In the genomic region with DNA sequence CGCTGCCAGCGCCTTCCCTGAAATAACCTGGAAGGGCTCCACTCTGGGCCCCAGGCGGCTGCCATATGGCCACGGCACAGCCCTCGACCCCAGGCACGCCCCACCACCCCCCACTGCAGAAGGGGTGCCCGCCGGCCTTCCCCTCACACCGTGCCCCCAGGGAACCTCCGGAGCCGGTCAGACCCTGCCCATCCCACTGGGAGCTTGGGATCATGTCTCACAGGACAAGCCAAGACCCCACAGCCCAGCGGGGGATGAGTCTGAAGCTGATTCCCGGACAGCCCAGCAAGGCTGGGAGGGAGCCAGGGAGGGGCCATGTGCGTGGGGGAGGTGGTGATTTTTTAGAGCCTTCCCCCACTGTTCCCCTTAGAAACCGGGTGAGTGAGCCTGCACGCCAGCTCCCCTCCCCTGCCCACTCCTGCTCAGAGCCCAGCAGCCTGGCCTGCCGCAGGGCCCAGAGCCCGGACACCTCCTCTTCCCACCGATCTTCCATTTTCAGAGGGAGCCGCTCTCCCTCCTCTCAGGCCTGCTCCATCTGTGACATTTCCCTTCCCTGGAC, we compare ENCODE assay signal across 11 cellular contexts. TPM values are rescaled to one million over a fixed set of nuclear protein-coding genes. Genes with fewer than 3 reads are reported as not detected.
DNase-seq lines count a peak whose midpoint lies in the region; TF ChIP-seq lines count a peak whose summit lies in the region.
"Had no signal": no experiment of that assay in that cellular context is flagged by ENCODE, and none has a peak within 500 bp of the region (broad histone marks: within the 10 kb centered on the region; RNA-seq: fewer than 3 reads in every experiment).

No MANE protein-coding gene starts in this region.

- H3K36me3 ChIP-seq in A673 (ENCODE audit: insufficient read depth, low read length, poor library complexity, severe bottlenecking) (no peaks in the 10 kb centered on the region), HEK293 (ENCODE audit: control insufficient read depth in 2 of 2, insufficient read depth in 1 of 2, low read length in 2 of 2) (no peaks in the 10 kb centered on the region), endodermal cell (ENCODE audit: control insufficient read depth, insufficient read depth, low read length) (no peaks in the 10 kb centered on the region)

- BruUV-seq in A673 (replicated peaks; lab: Mats Ljungman, UMichigan): no TSS peak

- CTCF ChIA-PET in A673 (lab: Charles Lee) (no interaction called here), HEK293 (lab: Yijun Ruan, JAX) (no interaction called here)

- WGBS in endodermal cell (ENCODE audit: insufficient coverage in 1 of 2, insufficient read length in 1 of 2), 2 experiments: 5 to 16% methylated on average over 4 to 20 of the region's 20 CpGs

- H3K36me3 Mint-ChIP-seq in endodermal cell (ENCODE audit: low read depth) (no peaks in the 10 kb centered on the region), osteocyte (ENCODE audit: unreplicated experiment) (no peaks in the 10 kb centered on the region)
- H3K36me3 Mint-ChIP-seq: CD8-positive, alpha-beta memory T cell; IgD-negative memory B cell had no signal

- H3K9me3 ChIP-seq in A673 (ENCODE audit: low read depth, low read length, poor library complexity, severe bottlenecking): no peaks in the 10 kb centered on the region
- no peaks in the 10 kb centered on the region for H3K9me3 ChIP-seq in HEK293 (ENCODE audit: control insufficient read depth, insufficient read depth, low read depth, low read length)
- H3K9me3 ChIP-seq in endodermal cell (ENCODE audit: control insufficient read depth, low read length): peaks cover 5% of the 10 kb centered on the region

- no peak overlapping the region for H3K27ac Mint-ChIP-seq in endodermal cell
- H3K27ac Mint-ChIP-seq in osteocyte (ENCODE audit: unreplicated experiment): no peak overlapping the region
- H3K27ac Mint-ChIP-seq: activated CD4-positive, alpha-beta T cell treated with anti-CD3 and anti-CD28 coated beads for 36 hours; IgD-negative memory B cell had no signal

- DNase-seq in A673 (ENCODE audit: low spot score) (peak; percentile 3), endodermal cell (peak; percentile 71), osteocyte (ENCODE audit: extremely low spot score, unreplicated experiment) (no peak), iPS-NIHi7 (ENCODE audit: extremely low spot score) (no peak), A172 (ENCODE audit: low spot score) (no peak)
- DNase-seq in activated CD4-positive, alpha-beta T cell treated with anti-CD3 and anti-CD28 coated beads for 1 hour: no peak
- DNase-seq in central memory CD4-positive, alpha-beta T cell: no peak
- DNase-seq: activated CD4-positive, alpha-beta T cell treated with anti-CD3 and anti-CD28 coated beads for 36 hours; CD8-positive, alpha-beta memory T cell had no signal

- intact Hi-C loops in A673 (cut with micrococcal nuclease; ENCODE audit: unreplicated experiment): no loop called here

- H3K27ac ChIP-seq in A673 (ENCODE audit: low read depth, low read length, poor library complexity, severe bottlenecking) (no peak overlapping the region), HEK293 (ENCODE audit: extremely low read depth, low read depth, low read length) (no peak overlapping the region), endodermal cell (ENCODE audit: low read depth, low read length) (peak overlapping the region; percentile 73)

- peaks cover 68% of the 10 kb centered on the region for H3K27me3 Mint-ChIP-seq in endodermal cell (ENCODE audit: insufficient read depth)
- peaks cover 37% of the 10 kb centered on the region for H3K27me3 Mint-ChIP-seq in osteocyte (ENCODE audit: unreplicated experiment)

- H3K4me1 ChIP-seq in A673 (ENCODE audit: insufficient read depth, low read length, poor library complexity, severe bottlenecking) (peaks cover 16% of the 10 kb centered on the region), HEK293 (ENCODE audit: control insufficient read depth, insufficient read depth, low read length) (peaks cover 2% of the 10 kb centered on the region; the same call in 1 of the 2 replicates), endodermal cell (ENCODE audit: control insufficient read depth, insufficient read depth, low read length) (peaks cover 2% of the 10 kb centered on the region)

- H3K9ac ChIP-seq in endodermal cell (ENCODE audit: extremely low read depth, low read length, poor library complexity, severe bottlenecking): peak overlapping the region; percentile 44

- H3K9me3 Mint-ChIP-seq in endodermal cell: no peaks in the 10 kb centered on the region
- H3K9me3 Mint-ChIP-seq in osteocyte (ENCODE audit: unreplicated experiment): no peaks in the 10 kb centered on the region

- peak overlapping the region; percentile 47 for H3K4me3 ChIP-seq in A673 (ENCODE audit: low read depth, low read length, poor library complexity, severe bottlenecking)
- no peak overlapping the region for H3K4me3 ChIP-seq in HEK293 (ENCODE audit: low read depth, low read length)
- peak overlapping the region; percentile 89 for H3K4me3 ChIP-seq in endodermal cell (ENCODE audit: low read length)

- peaks cover 2% of the 10 kb centered on the region for H3K4me1 Mint-ChIP-seq in endodermal cell
- peaks cover 15% of the 10 kb centered on the region for H3K4me1 Mint-ChIP-seq in osteocyte (ENCODE audit: unreplicated experiment)

- POLR2A ChIA-PET in A673 (lab: Charles Lee; ENCODE audit: low non-redundant PET): no interaction called here
- POLR2A ChIA-PET in HEK293 (lab: Yijun Ruan, JAX): no interaction called here

- peaks cover 49% of the 10 kb centered on the region for H3K27me3 ChIP-seq in A673 (replicated peaks; ENCODE audit: insufficient read depth, low read depth, low read length, poor library complexity)
- peaks cover 59% of the 10 kb centered on the region for H3K27me3 ChIP-seq in endodermal cell (ENCODE audit: control insufficient read depth, insufficient read depth, low read length, poor library complexity, severe bottlenecking)

- no peak for TF ChIP-seq CTCF in A673 (conservative IDR thresholded peaks at IDR 0.05; ENCODE audit: low read depth, low read length)
- no peak for TF ChIP-seq CTCF in HEK293 (tag by site-specific recombination; IDR thresholded peaks at IDR 0.05)
- no peak for TF ChIP-seq CTCF in endodermal cell (conservative IDR thresholded peaks at IDR 0.05)
- TF ChIP-seq CTCF in osteocyte (IDR thresholded peaks at IDR 0.05): no peak

- H3K4me3 Mint-ChIP-seq in endodermal cell (peak overlapping the region; percentile 73), osteocyte (ENCODE audit: unreplicated experiment) (peak overlapping the region; percentile 42)
- H3K4me3 Mint-ChIP-seq: activated CD4-positive, alpha-beta T cell treated with anti-CD3 and anti-CD28 coated beads for 36 hours had no signal

TF ChIP-seq in HEK293, 187 proteins besides CTCF, POLR2A, EP300 and RAD21:
- TF ChIP-seq ZNF510 (tag by site-specific recombination; IDR thresholded peaks at IDR 0.05; ENCODE audit: insufficient replicate concordance): no peak
- 0 out of 2 replicates have a peak, but pooled peaks have one; percentile 2 for TF ChIP-seq ZFHX2 (tag by site-specific recombination; conservative IDR thresholded peaks at IDR 0.05)
- no peak for TF ChIP-seq TRIM28 (IDR thresholded peaks at IDR 0.05; ENCODE audit: borderline replicate concordance, low read length)

RNA-seq across cellular contexts. Expression of a gene that starts 1.4 kb away (rescaled TPM):
- total RNA-seq in A673 (2021) (0.95 and 1.0 TPM in 2 replicates), endodermal cell (1 to 10 TPM in 1 of 2 donors, under 1 TPM in 1; 0.13 to 3.4 TPM), osteocyte (0.13 TPM in 1 of 2 replicates, not detected in the other)
- 8.4 TPM for polyA plus RNA-seq in endodermal cell (2013, experiment 1 of 2)
- 11.0 TPM for polyA plus RNA-seq in endodermal cell (2013, experiment 2 of 2)
- not detected in 2 replicates for total RNA-seq in A172 (2014; rRNA removed; shearing (Covaris generic))
- total RNA-seq: activated CD4-positive, alpha-beta T cell treated with anti-CD3 and anti-CD28 coated beads for 36 hours; CD8-positive, alpha-beta memory T cell had no signal
- polyA plus RNA-seq: CD8-positive, alpha-beta memory T cell; IgD-negative memory B cell had no signal

Comparison
In these comparisons a context has a peak if more than half of its experiments do, and no peak if none do; other contexts are left out.
1. DNase-seq: peak in A673 (single experiment) and endodermal cell (single experiment); none in osteocyte (single experiment), iPS-NIHi7 (single experiment), activated CD4-positive, alpha-beta T cell treated with anti-CD3 and anti-CD28 coated beads for 1 hour (single experiment), A172 (single experiment) and central memory CD4-positive, alpha-beta T cell (single experiment).